ENCODE assay signal across 34 cellular contexts in the genomic region with DNA sequence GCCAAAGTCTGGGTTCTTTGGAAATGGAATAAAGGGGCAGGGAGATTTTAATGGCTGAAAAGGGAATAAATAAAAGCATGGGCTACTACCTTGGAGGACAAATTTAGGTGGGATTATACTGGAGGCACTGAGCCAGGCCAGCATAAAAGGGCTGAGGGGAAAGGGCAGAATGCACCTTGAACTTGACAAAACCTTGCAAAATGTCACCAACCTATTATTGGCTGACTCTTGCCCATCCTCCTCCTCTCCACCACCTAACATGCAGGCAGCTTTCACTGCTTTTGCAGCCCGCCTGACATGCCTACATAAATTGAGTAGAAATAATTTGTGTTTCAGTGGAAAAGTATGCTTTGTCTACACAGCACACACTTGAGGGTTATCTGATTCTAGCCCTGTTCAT.
"Had no signal": no experiment of that assay in that cellular context is flagged by ENCODE, and none has a peak within 500 bp of the region (broad histone marks: within the 10 kb centered on the region; RNA-seq: fewer than 3 reads in every experiment).

No MANE protein-coding gene starts in this region.

- H3K4me3 ChIP-seq: MG63 had no signal

- H3K27ac ChIP-seq: RWPE1, WERI-Rb-1 had no signal

- H3K36me3 Mint-ChIP-seq: activated CD8-positive, alpha-beta memory T cell treated with anti-CD3 and anti-CD28 coated beads, Interleukin-2, amount 10 ng/mL, durations not matched to agents 7 days and 5 days; activated naive CD4-positive, alpha-beta T cell treated with anti-CD3 and anti-CD28 coated beads, Interleukin-2, amount 10 ng/mL, durations not matched to agents 7 days and 5 days; activated naive CD8-positive, alpha-beta T cell; brain; IgD-negative memory B cell had no signal

- H3K27me3 Mint-ChIP-seq: activated naive CD8-positive, alpha-beta T cell treated with anti-CD3 and anti-CD28 coated beads, Interleukin-2, amount 50 U/mL, for 24 hours; IgD-negative memory B cell had no signal

- DNase-seq: activated CD4-positive, alpha-beta memory T cell treated with anti-CD3 and anti-CD28 coated beads, Interleukin-2, amount 10 ng/mL, durations not matched to agents 7 days and 5 days; activated CD4-positive, alpha-beta T cell treated with anti-CD3 and anti-CD28 coated beads for 1 hour; activated CD4-positive, alpha-beta T cell treated with anti-CD3 and anti-CD28 coated beads for 48 hours; activated CD4-positive, CD25-positive, alpha-beta regulatory T cell; activated CD8-positive, alpha-beta memory T cell treated with anti-CD3 and anti-CD28 coated beads for 24 hours; activated CD8-positive, alpha-beta memory T cell treated with anti-CD3 and anti-CD28 coated beads, Interleukin-2, amount 10 ng/mL, durations not matched to agents 7 days and 5 days; activated CD8-positive, alpha-beta memory T cell treated with anti-CD3 and anti-CD28 coated beads, Interleukin-2, amount 50 U/mL, for 48 hours; activated effector memory CD4-positive, alpha-beta T cell treated with Interleukin-2 at 50 U/mL for 16 hours; activated naive CD4-positive, alpha-beta T cell treated with anti-CD3 and anti-CD28 coated beads, Interleukin-2, amount 10 ng/mL, durations not matched to agents 7 days and 5 days; activated naive CD8-positive, alpha-beta T cell treated with anti-CD3 and anti-CD28 coated beads, Interleukin-2, amount 50 U/mL, for 24 hours; activated T-cell treated with anti-CD3 and anti-CD28 coated beads, Interleukin-2, amount 50 U/mL, for 48 hours; anterior cingulate cortex; Karpas-422; KBM-7; MG63; NCI-H1048; NCI-H1105 treated with DMSO at 0.1 percent for 48 hours; NCI-H1436; NCI-H1694 treated with DMSO at 0.1 percent for 48 hours; NCI-H2029; NCI-H2171 treated with DMSO at 0.1 percent for 48 hours; NCI-H226; NCI-H446 treated with DMSO at 0.1 percent for 48 hours; NCI-H524; SW 1271; T-helper 1 cell; T-helper 2 cell; T-helper 9 cell; WERI-Rb-1 had no signal

- H3K27me3 ChIP-seq: MG63 had no signal

- H3K36me3 ChIP-seq: WERI-Rb-1 had no signal

- H3K4me1 Mint-ChIP-seq: activated CD4-positive, alpha-beta memory T cell treated with anti-CD3 and anti-CD28 coated beads, Interleukin-2, amount 10 ng/mL, durations not matched to agents 7 days and 5 days; activated CD8-positive, alpha-beta memory T cell treated with anti-CD3 and anti-CD28 coated beads, Interleukin-2, amount 10 ng/mL, durations not matched to agents 7 days and 5 days; activated naive CD4-positive, alpha-beta T cell treated with anti-CD3 and anti-CD28 coated beads, Interleukin-2, amount 10 ng/mL, durations not matched to agents 7 days and 5 days; activated naive CD8-positive, alpha-beta T cell treated with anti-CD3 and anti-CD28 coated beads, Interleukin-2, amount 50 U/mL, for 24 hours had no signal

- H3K27ac Mint-ChIP-seq: activated CD4-positive, alpha-beta memory T cell treated with anti-CD3 and anti-CD28 coated beads, Interleukin-2, amount 10 ng/mL, durations not matched to agents 7 days and 5 days; activated CD8-positive, alpha-beta memory T cell treated with anti-CD3 and anti-CD28 coated beads, Interleukin-2, amount 10 ng/mL, durations not matched to agents 7 days and 5 days; activated naive CD4-positive, alpha-beta T cell treated with anti-CD3 and anti-CD28 coated beads, Interleukin-2, amount 10 ng/mL, durations not matched to agents 7 days and 5 days; activated naive CD8-positive, alpha-beta T cell; activated naive CD8-positive, alpha-beta T cell treated with anti-CD3 and anti-CD28 coated beads, Interleukin-2, amount 50 U/mL, for 24 hours; IgD-negative memory B cell had no signal

- H3K4me3 Mint-ChIP-seq: activated CD4-positive, alpha-beta memory T cell treated with anti-CD3 and anti-CD28 coated beads, Interleukin-2, amount 10 ng/mL, durations not matched to agents 7 days and 5 days; activated CD8-positive, alpha-beta memory T cell treated with anti-CD3 and anti-CD28 coated beads, Interleukin-2, amount 10 ng/mL, durations not matched to agents 7 days and 5 days; activated naive CD4-positive, alpha-beta T cell treated with anti-CD3 and anti-CD28 coated beads, Interleukin-2, amount 10 ng/mL, durations not matched to agents 7 days and 5 days; activated naive CD8-positive, alpha-beta T cell; activated naive CD8-positive, alpha-beta T cell treated with anti-CD3 and anti-CD28 coated beads, Interleukin-2, amount 50 U/mL, for 24 hours; brain; IgD-negative memory B cell had no signal

- ATAC-seq: activated CD8-positive, alpha-beta memory T cell treated with anti-CD3 and anti-CD28 coated beads, Interleukin-2, amount 10 ng/mL, durations not matched to agents 7 days and 5 days; activated naive CD8-positive, alpha-beta T cell treated with anti-CD3 and anti-CD28 coated beads, Interleukin-2, amount 50 U/mL, for 24 hours; Right ventricle myocardium inferior had no signal

- H3K9me3 Mint-ChIP-seq: activated CD4-positive, alpha-beta memory T cell treated with anti-CD3 and anti-CD28 coated beads, Interleukin-2, amount 10 ng/mL, durations not matched to agents 7 days and 5 days; activated naive CD4-positive, alpha-beta T cell treated with anti-CD3 and anti-CD28 coated beads, Interleukin-2, amount 10 ng/mL, durations not matched to agents 7 days and 5 days; activated naive CD8-positive, alpha-beta T cell treated with anti-CD3 and anti-CD28 coated beads, Interleukin-2, amount 50 U/mL, for 24 hours had no signal
